In the genomic region with DNA sequence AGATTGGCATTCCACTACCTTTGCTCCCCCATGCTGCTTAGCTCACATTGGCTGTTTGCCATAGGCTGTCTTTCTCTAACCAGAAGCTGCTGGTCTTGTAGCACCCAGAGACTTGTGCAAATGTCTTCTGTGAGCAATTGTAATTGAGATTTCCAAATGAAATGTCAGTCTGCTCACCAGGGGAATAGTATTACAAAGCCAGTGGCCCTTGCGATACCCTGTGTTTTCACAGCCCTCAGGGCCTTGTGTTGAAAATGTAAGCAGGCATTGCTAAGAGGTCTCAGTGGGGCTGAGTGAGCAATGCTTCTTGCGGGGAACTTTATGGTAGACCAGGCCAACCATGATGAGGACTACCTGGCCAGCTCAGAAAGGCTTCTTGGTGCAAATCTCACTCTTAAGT, we compare ENCODE assay signal across 2 cellular contexts.
TF ChIP-seq lines count a peak whose summit lies in the region.

No MANE protein-coding gene starts in this region.

TF ChIP-seq in GM23338, 12 proteins besides CTCF, POLR2A, EP300 and RAD21 (continued from another document):
- TF ChIP-seq EZH2phosphoT487 (IDR thresholded peaks at IDR 0.05; ENCODE audit: unreplicated experiment) (no peak), STAT1 (IDR thresholded peaks at IDR 0.05; ENCODE audit: unreplicated experiment) (no peak), EZH2 (IDR thresholded peaks at IDR 0.05; ENCODE audit: low read depth, unreplicated experiment) (no peak), POLR2AphosphoS5 (IDR thresholded peaks at IDR 0.05; ENCODE audit: low read depth) (no peak), ZNF331 (CRISPR knock-in tag; IDR thresholded peaks at IDR 0.05; ENCODE audit: low read depth) (no peak), ZNF114 (CRISPR knock-in tag; IDR thresholded peaks at IDR 0.05) (no peak), NANOG (IDR thresholded peaks at IDR 0.05; ENCODE audit: borderline replicate concordance) (no peak)
- TF ChIP-seq, protein P1, sequence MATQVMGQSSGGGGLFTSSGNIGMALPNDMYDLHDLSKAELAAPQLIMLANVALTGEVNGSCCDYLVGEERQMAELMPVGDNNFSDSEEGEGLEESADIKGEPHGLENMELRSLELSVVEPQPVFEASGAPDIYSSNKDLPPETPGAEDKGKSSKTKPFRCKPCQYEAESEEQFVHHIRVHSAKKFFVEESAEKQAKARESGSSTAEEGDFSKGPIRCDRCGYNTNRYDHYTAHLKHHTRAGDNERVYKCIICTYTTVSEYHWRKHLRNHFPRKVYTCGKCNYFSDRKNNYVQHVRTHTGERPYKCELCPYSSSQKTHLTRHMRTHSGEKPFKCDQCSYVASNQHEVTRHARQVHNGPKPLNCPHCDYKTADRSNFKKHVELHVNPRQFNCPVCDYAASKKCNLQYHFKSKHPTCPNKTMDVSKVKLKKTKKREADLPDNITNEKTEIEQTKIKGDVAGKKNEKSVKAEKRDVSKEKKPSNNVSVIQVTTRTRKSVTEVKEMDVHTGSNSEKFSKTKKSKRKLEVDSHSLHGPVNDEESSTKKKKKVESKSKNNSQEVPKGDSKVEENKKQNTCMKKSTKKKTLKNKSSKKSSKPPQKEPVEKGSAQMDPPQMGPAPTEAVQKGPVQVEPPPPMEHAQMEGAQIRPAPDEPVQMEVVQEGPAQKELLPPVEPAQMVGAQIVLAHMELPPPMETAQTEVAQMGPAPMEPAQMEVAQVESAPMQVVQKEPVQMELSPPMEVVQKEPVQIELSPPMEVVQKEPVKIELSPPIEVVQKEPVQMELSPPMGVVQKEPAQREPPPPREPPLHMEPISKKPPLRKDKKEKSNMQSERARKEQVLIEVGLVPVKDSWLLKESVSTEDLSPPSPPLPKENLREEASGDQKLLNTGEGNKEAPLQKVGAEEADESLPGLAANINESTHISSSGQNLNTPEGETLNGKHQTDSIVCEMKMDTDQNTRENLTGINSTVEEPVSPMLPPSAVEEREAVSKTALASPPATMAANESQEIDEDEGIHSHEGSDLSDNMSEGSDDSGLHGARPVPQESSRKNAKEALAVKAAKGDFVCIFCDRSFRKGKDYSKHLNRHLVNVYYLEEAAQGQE (IDR thresholded peaks at IDR 0.05; ENCODE audit: unreplicated experiment), result no peak
- TF ChIP-seq, protein P2, sequence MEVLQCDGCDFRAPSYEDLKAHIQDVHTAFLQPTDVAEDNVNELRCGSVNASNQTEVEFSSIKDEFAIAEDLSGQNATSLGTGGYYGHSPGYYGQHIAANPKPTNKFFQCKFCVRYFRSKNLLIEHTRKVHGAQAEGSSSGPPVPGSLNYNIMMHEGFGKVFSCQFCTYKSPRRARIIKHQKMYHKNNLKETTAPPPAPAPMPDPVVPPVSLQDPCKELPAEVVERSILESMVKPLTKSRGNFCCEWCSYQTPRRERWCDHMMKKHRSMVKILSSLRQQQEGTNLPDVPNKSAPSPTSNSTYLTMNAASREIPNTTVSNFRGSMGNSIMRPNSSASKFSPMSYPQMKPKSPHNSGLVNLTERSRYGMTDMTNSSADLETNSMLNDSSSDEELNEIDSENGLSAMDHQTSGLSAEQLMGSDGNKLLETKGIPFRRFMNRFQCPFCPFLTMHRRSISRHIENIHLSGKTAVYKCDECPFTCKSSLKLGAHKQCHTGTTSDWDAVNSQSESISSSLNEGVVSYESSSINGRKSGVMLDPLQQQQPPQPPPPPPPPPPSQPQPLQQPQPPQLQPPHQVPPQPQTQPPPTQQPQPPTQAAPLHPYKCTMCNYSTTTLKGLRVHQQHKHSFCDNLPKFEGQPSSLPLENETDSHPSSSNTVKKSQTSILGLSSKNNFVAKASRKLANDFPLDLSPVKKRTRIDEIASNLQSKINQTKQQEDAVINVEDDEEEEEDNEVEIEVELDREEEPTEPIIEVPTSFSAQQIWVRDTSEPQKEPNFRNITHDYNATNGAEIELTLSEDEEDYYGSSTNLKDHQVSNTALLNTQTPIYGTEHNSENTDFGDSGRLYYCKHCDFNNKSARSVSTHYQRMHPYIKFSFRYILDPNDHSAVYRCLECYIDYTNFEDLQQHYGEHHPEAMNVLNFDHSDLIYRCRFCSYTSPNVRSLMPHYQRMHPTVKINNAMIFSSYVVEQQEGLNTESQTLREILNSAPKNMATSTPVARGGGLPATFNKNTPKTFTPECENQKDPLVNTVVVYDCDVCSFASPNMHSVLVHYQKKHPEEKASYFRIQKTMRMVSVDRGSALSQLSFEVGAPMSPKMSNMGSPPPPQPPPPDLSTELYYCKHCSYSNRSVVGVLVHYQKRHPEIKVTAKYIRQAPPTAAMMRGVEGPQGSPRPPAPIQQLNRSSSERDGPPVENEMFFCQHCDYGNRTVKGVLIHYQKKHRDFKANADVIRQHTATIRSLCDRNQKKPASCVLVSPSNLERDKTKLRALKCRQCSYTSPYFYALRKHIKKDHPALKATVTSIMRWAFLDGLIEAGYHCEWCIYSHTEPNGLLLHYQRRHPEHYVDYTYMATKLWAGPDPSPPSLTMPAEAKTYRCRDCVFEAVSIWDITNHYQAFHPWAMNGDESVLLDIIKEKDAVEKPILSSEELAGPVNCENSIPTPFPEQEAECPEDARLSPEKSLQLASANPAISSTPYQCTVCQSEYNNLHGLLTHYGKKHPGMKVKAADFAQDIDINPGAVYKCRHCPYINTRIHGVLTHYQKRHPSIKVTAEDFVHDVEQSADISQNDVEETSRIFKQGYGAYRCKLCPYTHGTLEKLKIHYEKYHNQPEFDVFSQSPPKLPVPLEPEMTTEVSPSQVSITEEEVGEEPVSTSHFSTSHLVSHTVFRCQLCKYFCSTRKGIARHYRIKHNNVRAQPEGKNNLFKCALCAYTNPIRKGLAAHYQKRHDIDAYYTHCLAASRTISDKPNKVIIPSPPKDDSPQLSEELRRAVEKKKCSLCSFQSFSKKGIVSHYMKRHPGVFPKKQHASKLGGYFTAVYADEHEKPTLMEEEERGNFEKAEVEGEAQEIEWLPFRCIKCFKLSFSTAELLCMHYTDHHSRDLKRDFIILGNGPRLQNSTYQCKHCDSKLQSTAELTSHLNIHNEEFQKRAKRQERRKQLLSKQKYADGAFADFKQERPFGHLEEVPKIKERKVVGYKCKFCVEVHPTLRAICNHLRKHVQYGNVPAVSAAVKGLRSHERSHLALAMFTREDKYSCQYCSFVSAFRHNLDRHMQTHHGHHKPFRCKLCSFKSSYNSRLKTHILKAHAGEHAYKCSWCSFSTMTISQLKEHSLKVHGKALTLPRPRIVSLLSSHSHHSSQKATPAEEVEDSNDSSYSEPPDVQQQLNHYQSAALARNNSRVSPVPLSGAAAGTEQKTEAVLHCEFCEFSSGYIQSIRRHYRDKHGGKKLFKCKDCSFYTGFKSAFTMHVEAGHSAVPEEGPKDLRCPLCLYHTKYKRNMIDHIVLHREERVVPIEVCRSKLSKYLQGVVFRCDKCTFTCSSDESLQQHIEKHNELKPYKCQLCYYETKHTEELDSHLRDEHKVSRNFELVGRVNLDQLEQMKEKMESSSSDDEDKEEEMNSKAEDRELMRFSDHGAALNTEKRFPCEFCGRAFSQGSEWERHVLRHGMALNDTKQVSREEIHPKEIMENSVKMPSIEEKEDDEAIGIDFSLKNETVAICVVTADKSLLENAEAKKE (CRISPR knock-in tag; IDR thresholded peaks at IDR 0.05), result no peak

TF ChIP-seq in WTC11, 78 proteins besides CTCF, POLR2A, EP300 and RAD21 (continued from another document):
- TF ChIP-seq, protein P3, sequence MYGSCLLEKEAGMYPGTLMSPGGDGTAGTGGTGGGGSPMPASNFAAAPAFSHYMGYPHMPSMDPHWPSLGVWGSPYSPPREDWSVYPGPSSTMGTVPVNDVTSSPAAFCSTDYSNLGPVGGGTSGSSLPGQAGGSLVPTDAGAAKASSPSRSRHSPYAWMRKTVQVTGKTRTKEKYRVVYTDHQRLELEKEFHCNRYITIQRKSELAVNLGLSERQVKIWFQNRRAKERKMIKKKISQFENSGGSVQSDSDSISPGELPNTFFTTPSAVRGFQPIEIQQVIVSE (CRISPR knock-in tag; IDR thresholded peaks at IDR 0.05; ENCODE audit: borderline replicate concordance), result no peak
- TF ChIP-seq GTF2I (CRISPR knock-in tag; conservative IDR thresholded peaks at IDR 0.05) (no peak), PRRX2 (CRISPR knock-in tag; IDR thresholded peaks at IDR 0.05) (no peak), NFYB (CRISPR knock-in tag; conservative IDR thresholded peaks at IDR 0.05; ENCODE audit: low read depth) (no peak), MXD4 (CRISPR knock-in tag; IDR thresholded peaks at IDR 0.05; ENCODE audit: borderline replicate concordance) (no peak), ZBTB21 (CRISPR knock-in tag; IDR thresholded peaks at IDR 0.05; ENCODE audit: borderline replicate concordance) (no peak), JAZF1 (CRISPR knock-in tag; IDR thresholded peaks at IDR 0.05) (no peak), ZNF671 (CRISPR knock-in tag; IDR thresholded peaks at IDR 0.05) (no peak), SP1 (CRISPR knock-in tag; conservative IDR thresholded peaks at IDR 0.05) (no peak), TEAD4 (CRISPR knock-in tag; IDR thresholded peaks at IDR 0.05) (no peak)
- TF ChIP-seq, protein P4, sequence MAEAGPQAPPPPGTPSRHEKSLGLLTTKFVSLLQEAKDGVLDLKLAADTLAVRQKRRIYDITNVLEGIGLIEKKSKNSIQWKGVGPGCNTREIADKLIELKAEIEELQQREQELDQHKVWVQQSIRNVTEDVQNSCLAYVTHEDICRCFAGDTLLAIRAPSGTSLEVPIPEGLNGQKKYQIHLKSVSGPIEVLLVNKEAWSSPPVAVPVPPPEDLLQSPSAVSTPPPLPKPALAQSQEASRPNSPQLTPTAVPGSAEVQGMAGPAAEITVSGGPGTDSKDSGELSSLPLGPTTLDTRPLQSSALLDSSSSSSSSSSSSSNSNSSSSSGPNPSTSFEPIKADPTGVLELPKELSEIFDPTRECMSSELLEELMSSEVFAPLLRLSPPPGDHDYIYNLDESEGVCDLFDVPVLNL (CRISPR knock-in tag; IDR thresholded peaks at IDR 0.05; ENCODE audit: borderline replicate concordance, low read depth), result no peak
- TF ChIP-seq, protein P5, sequence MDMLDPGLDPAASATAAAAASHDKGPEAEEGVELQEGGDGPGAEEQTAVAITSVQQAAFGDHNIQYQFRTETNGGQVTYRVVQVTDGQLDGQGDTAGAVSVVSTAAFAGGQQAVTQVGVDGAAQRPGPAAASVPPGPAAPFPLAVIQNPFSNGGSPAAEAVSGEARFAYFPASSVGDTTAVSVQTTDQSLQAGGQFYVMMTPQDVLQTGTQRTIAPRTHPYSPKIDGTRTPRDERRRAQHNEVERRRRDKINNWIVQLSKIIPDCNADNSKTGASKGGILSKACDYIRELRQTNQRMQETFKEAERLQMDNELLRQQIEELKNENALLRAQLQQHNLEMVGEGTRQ (CRISPR knock-in tag; IDR thresholded peaks at IDR 0.05), result no peak
- TF ChIP-seq, protein P6, sequence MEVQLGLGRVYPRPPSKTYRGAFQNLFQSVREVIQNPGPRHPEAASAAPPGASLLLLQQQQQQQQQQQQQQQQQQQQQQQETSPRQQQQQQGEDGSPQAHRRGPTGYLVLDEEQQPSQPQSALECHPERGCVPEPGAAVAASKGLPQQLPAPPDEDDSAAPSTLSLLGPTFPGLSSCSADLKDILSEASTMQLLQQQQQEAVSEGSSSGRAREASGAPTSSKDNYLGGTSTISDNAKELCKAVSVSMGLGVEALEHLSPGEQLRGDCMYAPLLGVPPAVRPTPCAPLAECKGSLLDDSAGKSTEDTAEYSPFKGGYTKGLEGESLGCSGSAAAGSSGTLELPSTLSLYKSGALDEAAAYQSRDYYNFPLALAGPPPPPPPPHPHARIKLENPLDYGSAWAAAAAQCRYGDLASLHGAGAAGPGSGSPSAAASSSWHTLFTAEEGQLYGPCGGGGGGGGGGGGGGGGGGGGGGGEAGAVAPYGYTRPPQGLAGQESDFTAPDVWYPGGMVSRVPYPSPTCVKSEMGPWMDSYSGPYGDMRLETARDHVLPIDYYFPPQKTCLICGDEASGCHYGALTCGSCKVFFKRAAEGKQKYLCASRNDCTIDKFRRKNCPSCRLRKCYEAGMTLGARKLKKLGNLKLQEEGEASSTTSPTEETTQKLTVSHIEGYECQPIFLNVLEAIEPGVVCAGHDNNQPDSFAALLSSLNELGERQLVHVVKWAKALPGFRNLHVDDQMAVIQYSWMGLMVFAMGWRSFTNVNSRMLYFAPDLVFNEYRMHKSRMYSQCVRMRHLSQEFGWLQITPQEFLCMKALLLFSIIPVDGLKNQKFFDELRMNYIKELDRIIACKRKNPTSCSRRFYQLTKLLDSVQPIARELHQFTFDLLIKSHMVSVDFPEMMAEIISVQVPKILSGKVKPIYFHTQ (CRISPR knock-in tag; IDR thresholded peaks at IDR 0.05), result no peak
- TF ChIP-seq, protein P7, sequence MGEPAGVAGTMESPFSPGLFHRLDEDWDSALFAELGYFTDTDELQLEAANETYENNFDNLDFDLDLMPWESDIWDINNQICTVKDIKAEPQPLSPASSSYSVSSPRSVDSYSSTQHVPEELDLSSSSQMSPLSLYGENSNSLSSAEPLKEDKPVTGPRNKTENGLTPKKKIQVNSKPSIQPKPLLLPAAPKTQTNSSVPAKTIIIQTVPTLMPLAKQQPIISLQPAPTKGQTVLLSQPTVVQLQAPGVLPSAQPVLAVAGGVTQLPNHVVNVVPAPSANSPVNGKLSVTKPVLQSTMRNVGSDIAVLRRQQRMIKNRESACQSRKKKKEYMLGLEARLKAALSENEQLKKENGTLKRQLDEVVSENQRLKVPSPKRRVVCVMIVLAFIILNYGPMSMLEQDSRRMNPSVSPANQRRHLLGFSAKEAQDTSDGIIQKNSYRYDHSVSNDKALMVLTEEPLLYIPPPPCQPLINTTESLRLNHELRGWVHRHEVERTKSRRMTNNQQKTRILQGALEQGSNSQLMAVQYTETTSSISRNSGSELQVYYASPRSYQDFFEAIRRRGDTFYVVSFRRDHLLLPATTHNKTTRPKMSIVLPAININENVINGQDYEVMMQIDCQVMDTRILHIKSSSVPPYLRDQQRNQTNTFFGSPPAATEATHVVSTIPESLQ (CRISPR knock-in tag; IDR thresholded peaks at IDR 0.05), result no peak
- TF ChIP-seq, protein P8, sequence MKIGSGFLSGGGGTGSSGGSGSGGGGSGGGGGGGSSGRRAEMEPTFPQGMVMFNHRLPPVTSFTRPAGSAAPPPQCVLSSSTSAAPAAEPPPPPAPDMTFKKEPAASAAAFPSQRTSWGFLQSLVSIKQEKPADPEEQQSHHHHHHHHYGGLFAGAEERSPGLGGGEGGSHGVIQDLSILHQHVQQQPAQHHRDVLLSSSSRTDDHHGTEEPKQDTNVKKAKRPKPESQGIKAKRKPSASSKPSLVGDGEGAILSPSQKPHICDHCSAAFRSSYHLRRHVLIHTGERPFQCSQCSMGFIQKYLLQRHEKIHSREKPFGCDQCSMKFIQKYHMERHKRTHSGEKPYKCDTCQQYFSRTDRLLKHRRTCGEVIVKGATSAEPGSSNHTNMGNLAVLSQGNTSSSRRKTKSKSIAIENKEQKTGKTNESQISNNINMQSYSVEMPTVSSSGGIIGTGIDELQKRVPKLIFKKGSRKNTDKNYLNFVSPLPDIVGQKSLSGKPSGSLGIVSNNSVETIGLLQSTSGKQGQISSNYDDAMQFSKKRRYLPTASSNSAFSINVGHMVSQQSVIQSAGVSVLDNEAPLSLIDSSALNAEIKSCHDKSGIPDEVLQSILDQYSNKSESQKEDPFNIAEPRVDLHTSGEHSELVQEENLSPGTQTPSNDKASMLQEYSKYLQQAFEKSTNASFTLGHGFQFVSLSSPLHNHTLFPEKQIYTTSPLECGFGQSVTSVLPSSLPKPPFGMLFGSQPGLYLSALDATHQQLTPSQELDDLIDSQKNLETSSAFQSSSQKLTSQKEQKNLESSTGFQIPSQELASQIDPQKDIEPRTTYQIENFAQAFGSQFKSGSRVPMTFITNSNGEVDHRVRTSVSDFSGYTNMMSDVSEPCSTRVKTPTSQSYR (CRISPR knock-in tag; IDR thresholded peaks at IDR 0.05), result no peak
